Comparison of ENCODE assay signal across 8 cellular contexts in genomic region chr3:101725192-101725889, GRCh38. TPM values are rescaled to one million over a fixed set of nuclear protein-coding genes. Genes with fewer than 3 reads are reported as not detected.
DNase-seq lines count a peak whose midpoint lies in the region; FAIRE-seq and TF ChIP-seq lines count a peak whose summit lies in the region.

No MANE protein-coding gene starts in this region.

- peaks cover 2 to 32% (median 24%) of the 10 kb centered on the region in 3 experiments; a peak in 6 of 7 replicates for H3K36me3 Mint-ChIP-seq in H9 (ENCODE audit: insufficient read depth in 1 of 3, low read depth in 3 of 3)

- no peaks in the 10 kb centered on the region for H3K9me3 Mint-ChIP-seq in H9

- TF ChIP-seq CTCF in H9 (conservative IDR thresholded peaks at IDR 0.05) (no peak), liver (IDR thresholded peaks at IDR 0.05; ENCODE audit: low read depth, low read length, missing input control) (no peak), stomach (IDR thresholded peaks at IDR 0.05) (no peak)

- H3K4me3 ChIP-seq in liver (ENCODE audit: low read depth in 1 of 3, low read length in 3 of 3) = peak overlapping the region; percentile 91 to 100 (median 94)
- peak overlapping the region; percentile 60 to 96 (median 79) for H3K4me3 ChIP-seq in stomach

- no CpG with 5 or more reads among the region's 21 CpGs for WGBS in H9 (ENCODE audit: extremely low coverage, insufficient read length, low lambda C conversion rate)
- WGBS in liver = 2% methylated on average over 21 of the region's 21 CpGs
- 0 to 1% (median 1%) methylated on average over 17 to 21 of the region's 21 CpGs for WGBS in stomach, 5 donors

- H3K4me2 ChIP-seq in H9 (ENCODE audit: insufficient read depth, insufficient read length, low read length) = peak overlapping the region; percentile 75

- H3K4me1 ChIP-seq in H9 (ENCODE audit: insufficient read depth, low read length) (no peaks in the 10 kb centered on the region), liver (ENCODE audit: control insufficient read depth in 4 of 4, insufficient read depth in 4 of 4, low read length in 3 of 4) (peaks cover 0 to 10% (median 6%) of the 10 kb centered on the region in 4 donors), stomach (peaks cover 7 to 26% (median 12%) of the 10 kb centered on the region in 4 donors)

- H2BK120ac ChIP-seq in H9 (ENCODE audit: low read depth, low read length, poor library complexity, severe bottlenecking) = no peak overlapping the region

- no peak overlapping the region for H3K18ac ChIP-seq in H9 (ENCODE audit: insufficient read length, low read depth, low read length)

- peaks cover 15 to 21% of the 10 kb centered on the region in 2 experiments for H3K4me1 Mint-ChIP-seq in H9

- H3K4ac ChIP-seq in H9 (ENCODE audit: low read depth, low read length) = no peak overlapping the region

- no peak overlapping the region for H4K5ac ChIP-seq in H9 (ENCODE audit: insufficient read length, low read depth, low read length)

- H3K79me2 ChIP-seq in H9 (ENCODE audit: insufficient read depth, low read length) = no peaks in the 10 kb centered on the region

- H3K79me1 ChIP-seq in H9 (ENCODE audit: insufficient read depth, low read depth, low read length, poor library complexity, severe bottlenecking) = peaks cover 3% of the 10 kb centered on the region

- no peak for TF ChIP-seq POLR2A in stomach (IDR thresholded peaks at IDR 0.05)

- no peaks in the 10 kb centered on the region for H3K27me3 Mint-ChIP-seq in H9 (ENCODE audit: low read depth)

- H3K4me3 Mint-ChIP-seq in H9 = peak overlapping the region; percentile 97 to 98

- no peaks in the 10 kb centered on the region for H3K9me3 ChIP-seq in H9 (ENCODE audit: control insufficient read depth, low read depth, low read length)
- no peaks in the 10 kb centered on the region for H3K9me3 ChIP-seq in liver (ENCODE audit: control insufficient read depth in 4 of 4, low read length in 3 of 4)
- H3K9me3 ChIP-seq in stomach = no peaks in the 10 kb centered on the region

- TF ChIP-seq RAD21 in liver (IDR thresholded peaks at IDR 0.05) = no peak

- FAIRE-seq in G401.6 (lab: Jason Lieb, UNC) (peak; percentile 66), HTR-8/SVneo (lab: Jason Lieb, UNC) (no peak)

- H2BK12ac ChIP-seq in H9 (ENCODE audit: insufficient read length, low read depth, low read length) = no peak overlapping the region

- H2AK5ac ChIP-seq in H9 (ENCODE audit: insufficient read length, low read length) = no peak overlapping the region

- no peak overlapping the region for H3K23ac ChIP-seq in H9 (ENCODE audit: insufficient read length, low read depth, low read length)

- no peaks in the 10 kb centered on the region for H3K36me3 ChIP-seq in liver (ENCODE audit: control insufficient read depth in 4 of 4, insufficient read depth in 3 of 4, low read depth in 1 of 4, low read length in 3 of 4)
- peaks cover 6 to 28% (median 25%) of the 10 kb centered on the region in 4 donors for H3K36me3 ChIP-seq in stomach

- peak overlapping the region; percentile 74 for H3K9ac ChIP-seq in H9 (ENCODE audit: extremely low read depth, insufficient read length, low read length)
- peak overlapping the region; percentile 62 to 97 for H3K9ac ChIP-seq in liver (ENCODE audit: low read depth in 1 of 2, low read length in 2 of 2)

- H4K20me1 ChIP-seq in H9 (ENCODE audit: control insufficient read depth, insufficient read depth, insufficient read length) = no peaks in the 10 kb centered on the region

- DNase-seq in H9 (peak; percentile 37), MV-4-11 (lab: John Stamatoyannopoulos, UW) (peak; percentile 23), dermis blood vessel endothelial cell (peak; percentile 46), stomach (peak; percentile 34), HTR-8/SVneo (ENCODE audit: insufficient read length, low spot score) (no peak)
- peak; percentile 52 for DNase-seq in activated CD4-positive, CD25-positive, alpha-beta regulatory T cell treated with anti-CD3 and anti-CD28 coated beads, Interleukin-2, amount 50 U/mL, for 72 hours

- H3K23me2 ChIP-seq in H9 (ENCODE audit: insufficient read length, low read depth, low read length, poor library complexity, severe bottlenecking) = peaks cover 6% of the 10 kb centered on the region

- H3K27ac ChIP-seq in H9 (ENCODE audit: insufficient read length, low read depth, low read length) (no peak overlapping the region), liver (ENCODE audit: low read depth in 1 of 2, low read length in 2 of 2) (peak overlapping the region; percentile 37 to 87), stomach (peak overlapping the region; percentile 62 to 87 (median 81))

- peak overlapping the region; percentile 43 to 95 (median 92); a peak in 6 of 7 replicates for H3K27ac Mint-ChIP-seq in H9

- H3K56ac ChIP-seq in H9 (ENCODE audit: insufficient read length, low read depth, low read length) = no peak overlapping the region

- no peak overlapping the region for H2BK5ac ChIP-seq in H9 (ENCODE audit: insufficient read length, low read length)

- no peak for TF ChIP-seq EP300 in stomach (IDR thresholded peaks at IDR 0.05)

- no peak overlapping the region for H2BK15ac ChIP-seq in H9 (ENCODE audit: low read depth, low read length)

- H4K8ac ChIP-seq in H9 (replicated peaks; ENCODE audit: insufficient read length, low read depth, low read length) = no peak overlapping the region

- H2AFZ ChIP-seq in H9 (ENCODE audit: low read length) = no peak overlapping the region

- intact Hi-C loops in stomach (cut with DNase I; ENCODE audit: low total_unique reads) = no loop called here

- H2BK20ac ChIP-seq in H9 (ENCODE audit: low read depth, low read length, poor library complexity, severe bottlenecking) = no peak overlapping the region

- H3K14ac ChIP-seq in H9 (ENCODE audit: insufficient read depth, low read length) = no peak overlapping the region

- H3T11ph ChIP-seq in H9 (ENCODE audit: low read length) = no peak overlapping the region

- no peak overlapping the region for H4K91ac ChIP-seq in H9 (ENCODE audit: insufficient read length, low read depth, low read length)

- H3K27me3 ChIP-seq in H9 (ENCODE audit: insufficient read depth, low read length) (no peaks in the 10 kb centered on the region), liver (ENCODE audit: control insufficient read depth in 4 of 4, insufficient read depth in 4 of 4, low read length in 3 of 4) (no peaks in the 10 kb centered on the region), stomach (no peaks in the 10 kb centered on the region)

TF ChIP-seq in liver, 16 proteins besides CTCF, POLR2A, EP300 and RAD21 (continues in another document):
- TF ChIP-seq MAX (IDR thresholded peaks at IDR 0.05) = no peak
- no peak for TF ChIP-seq RXRA (IDR thresholded peaks at IDR 0.05)
- no peak for TF ChIP-seq EGR1 (IDR thresholded peaks at IDR 0.05; ENCODE audit: low read depth in 2 of 2)
- no peak for TF ChIP-seq REST (IDR thresholded peaks at IDR 0.05)

RNA-seq across cellular contexts. Expression of gene CEP97, which starts 0.9 kb away (rescaled TPM):
- total RNA-seq in H9 (2021) (12.4 and 13.9 TPM in 2 replicates), dermis blood vessel endothelial cell (11.1 and 12.8 TPM in 2 replicates), liver (1 to 10 TPM; 3.3 to 8.3 TPM), stomach (10 to 100 TPM in 2 of 5 donors, 1 to 10 TPM in 3; 1.4 to 19.6 (median 7.6) TPM)
- polyA plus RNA-seq in liver (under 1 TPM; 0.57 to 0.78 TPM), stomach (1 to 10 TPM in 1 of 3 donors, under 1 TPM in 2; 0.31 to 1.2 (median 0.98) TPM)

RNA-seq across cellular contexts. Expression of gene RPL24, which starts 38.8 kb away (rescaled TPM):
- total RNA-seq in H9 (2021) (1,904 and 1,919 TPM in 2 replicates), dermis blood vessel endothelial cell (1,283 and 2,049 TPM in 2 replicates), liver (100 to 1,000 TPM; 345 to 761 TPM), stomach (1,000 to 10,000 TPM in 3 of 5 donors, 100 to 1,000 TPM in 2; 461 to 3,349 (median 1,224) TPM)
- polyA plus RNA-seq in liver (100 to 1,000 TPM; 216 to 499 TPM), stomach (1,000 to 10,000 TPM; 2,450 to 3,453 (median 2,754) TPM)

RNA-seq across cellular contexts. Expression of gene ZBTB11, which starts 48.4 kb away (rescaled TPM):
- total RNA-seq in H9 (2021) (14.8 and 15.8 TPM in 2 replicates), dermis blood vessel endothelial cell (27.6 and 28.0 TPM in 2 replicates), liver (10 to 100 TPM; 14.6 to 18.7 TPM), stomach (10 to 100 TPM in 4 of 5 donors, 1 to 10 TPM in 1; 6.7 to 31.2 (median 28.3) TPM)
- polyA plus RNA-seq in liver (1 to 10 TPM; 3.8 to 3.9 TPM), stomach (1 to 10 TPM; 2.8 to 6.1 (median 4.7) TPM)

RNA-seq across cellular contexts. Expression of gene NXPE3, which starts 53.7 kb away (rescaled TPM):
- total RNA-seq in H9 (2021) (15.9 and 16.6 TPM in 2 replicates), dermis blood vessel endothelial cell (5.1 and 13.5 TPM in 2 replicates), liver (1 to 10 TPM; 2.2 to 2.7 TPM), stomach (10 to 100 TPM in 3 of 5 donors, 1 to 10 TPM in 1, under 1 TPM in 1; 0.58 to 43.2 (median 10.1) TPM)
- polyA plus RNA-seq in liver (1 to 10 TPM; 1.1 to 1.2 TPM), stomach (1 to 10 TPM; 2.2 to 3.7 (median 3.1) TPM)
